Comparison of ENCODE assay signal across 8 cellular contexts in genomic region chr17:82022981-82023446, GRCh38. TPM values are rescaled to one million over a fixed set of nuclear protein-coding genes. Genes with fewer than 3 reads are reported as not detected.
DNase-seq lines count a peak whose midpoint lies in the region; ATAC-seq and TF ChIP-seq lines count a peak whose summit lies in the region.

LRRC45 (plus strand) TSS chr17:82023305; CDS start chr17:82023644, 339 bp downstream.

- peak; percentile 100 for DNase-seq in A673 (ENCODE audit: low spot score)
- peak; percentile 99 for DNase-seq in NCI-H2227 (lab: John Stamatoyannopoulos, UW; ENCODE audit: unreplicated experiment)
- DNase-seq in T47D (ENCODE audit: low read depth in 1 of 2, low spot score in 1 of 2) = peak; percentile 99 to 100
- peak; percentile 100 for DNase-seq in gastrocnemius medialis

- H3K4me3 ChIP-seq in A673 (ENCODE audit: low read depth, low read length, poor library complexity, severe bottlenecking) (peak within 1 kb of the TSS; percentile 97), iPS-11a (ENCODE audit: low read depth, low read length) (peak within 1 kb of the TSS; percentile 85), gastrocnemius medialis (peak within 1 kb of the TSS; percentile 89 to 92 (median 92))

- no TSS peak for BruUV-seq in A673 (replicated peaks; lab: Mats Ljungman, UMichigan)

- peak within 1 kb of the TSS; percentile 75 for H3K27ac ChIP-seq in A673 (ENCODE audit: low read depth, low read length, poor library complexity, severe bottlenecking)
- H3K27ac ChIP-seq in VCaP = peak within 1 kb of the TSS; percentile 91
- H3K27ac ChIP-seq in gastrocnemius medialis = peak within 1 kb of the TSS; percentile 78 to 86 (median 79)

- H3K27me3 ChIP-seq in A673 (replicated peaks; ENCODE audit: insufficient read depth, low read depth, low read length, poor library complexity) (no peaks in the 10 kb centered on the region), gastrocnemius medialis (no peaks in the 10 kb centered on the region)

- H3K4me1 ChIP-seq in A673 (ENCODE audit: insufficient read depth, low read length, poor library complexity, severe bottlenecking) = peaks cover 20% of the 10 kb centered on the region
- peaks cover 25 to 54% of the 10 kb centered on the region in 2 donors for H3K4me1 ChIP-seq in gastrocnemius medialis

- POLR2A ChIA-PET in A673 (lab: Charles Lee; ENCODE audit: low non-redundant PET) = interaction anchor here (0.6 to 1.2 kb wide), 5 partner anchors 15 to 310 kb away, joined by 3 to 23 read pairs (median 3); partner anchors contain the start of gene DCXR

- TF ChIP-seq POLR2A in gastrocnemius medialis (IDR thresholded peaks at IDR 0.05) = no peak

- in situ Hi-C loops in T47D (cut with HindIII; ENCODE audit: low pct_unique_long_range_greater_than_20kb, low sequenced_read_pairs) (no loop called here), gastrocnemius medialis (cut with MboI; ENCODE audit: low sequenced_read_pairs in 4 of 4) (loop anchor here in 1 of 4 donors (5.0 kb wide), 1 partner anchor 61 kb away; the partner anchor contains the start of gene NOTUM)

- ATAC-seq in GM18870 (IDR thresholded peaks at IDR 0.05; ENCODE audit: unreplicated experiment) (peak; percentile 89), HG03159 (IDR thresholded peaks at IDR 0.05; ENCODE audit: unreplicated experiment) (peak; percentile 84), gastrocnemius medialis (peak; percentile 86 to 91)

- H3K9me3 ChIP-seq in A673 (ENCODE audit: low read depth, low read length, poor library complexity, severe bottlenecking) (no peaks in the 10 kb centered on the region), gastrocnemius medialis (no peaks in the 10 kb centered on the region)

- TF ChIP-seq CTCF in A673 (conservative IDR thresholded peaks at IDR 0.05; ENCODE audit: low read depth, low read length) (no peak), VCaP (conservative IDR thresholded peaks at IDR 0.05) (no peak), gastrocnemius medialis (IDR thresholded peaks at IDR 0.05 in 4 of 5, conservative IDR thresholded peaks at IDR 0.05 in 1 of 5) (no peak)

- intact Hi-C loops in A673 (cut with micrococcal nuclease; ENCODE audit: unreplicated experiment) = loop anchor here (5.0 kb wide), 1 partner anchor 66 kb away; no protein-coding TSS in a partner anchor
- intact Hi-C loops in gastrocnemius medialis (cut with DNase I; ENCODE audit: low total_unique reads) = loop anchor here (1.0 kb wide), 3 partner anchors 14 to 163 kb away; partner anchors contain the start of genes ASPSCR1, DCXR and P4HB

- CTCF ChIA-PET in A673 (lab: Charles Lee) = interaction anchor here (1.7 to 4.1 kb wide), 2 partner anchors 15 to 63 kb away, joined by 6 to 23 read pairs; partner anchors contain the start of gene DCXR

- peaks cover 13% of the 10 kb centered on the region for H3K36me3 ChIP-seq in A673 (ENCODE audit: insufficient read depth, low read length, poor library complexity, severe bottlenecking)
- no peaks in the 10 kb centered on the region for H3K36me3 ChIP-seq in gastrocnemius medialis

RNA-seq across cellular contexts. Expression of gene LRRC45, which starts in this region (rescaled TPM):
- 34.3 and 37.8 TPM in 2 replicates for total RNA-seq in A673 (2021)
- total RNA-seq in gastrocnemius medialis = 1 to 10 TPM; 1.1 to 5.0 (median 3.8) TPM

Comparison
In these comparisons a context has a peak if more than half of its experiments do, and no peak if none do; other contexts are left out.
1. Peak in every context shown above with its lines: DNase-seq, ATAC-seq, H3K4me3 ChIP-seq and H3K27ac ChIP-seq.